25 cellular contexts compared by ENCODE assay signal in the genomic region with DNA sequence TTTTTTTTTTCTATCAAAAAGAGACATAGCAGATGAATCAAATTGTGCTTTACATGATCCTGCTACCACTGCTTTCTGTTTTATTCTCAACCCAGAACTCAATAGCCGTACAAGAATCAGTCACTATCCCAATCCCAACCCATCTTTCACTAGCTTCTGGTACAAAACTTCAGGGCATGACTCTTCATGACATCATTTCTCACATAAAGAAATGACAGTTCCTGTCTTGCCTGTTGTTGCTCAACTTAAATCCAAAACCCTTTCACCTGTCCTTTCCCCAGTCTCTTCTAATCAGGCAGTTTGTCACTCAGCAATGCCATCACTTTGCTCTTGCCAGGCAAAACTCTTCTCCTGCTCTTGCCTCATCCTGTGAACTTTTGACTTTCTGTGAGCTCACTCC.
A peak's percentile ranks its signal among the peaks of the same experiment; 100 is the strongest.
DNase-seq lines count a peak whose midpoint lies in the region; ATAC-seq, FAIRE-seq and TF ChIP-seq lines count a peak whose summit lies in the region.
"Had no signal": no experiment of that assay in that cellular context is flagged by ENCODE, and none has a peak within 500 bp of the region (broad histone marks: within the 10 kb centered on the region; RNA-seq: fewer than 3 reads in every experiment).

No MANE protein-coding gene starts in this region.

- H3K4me3 ChIP-seq in breast epithelium (no peak overlapping the region), RWPE2 (ENCODE audit: severe bottlenecking) (no peak overlapping the region), epithelial cell of esophagus (ENCODE audit: low read length) (no peak overlapping the region), smooth muscle cell (no peak overlapping the region)
- H3K4me3 ChIP-seq: BLaER1, GM23248 had no signal

- WGBS in smooth muscle cell (ENCODE audit: low lambda C conversion rate) = 67% methylated on average over 1 of the region's 1 CpG

- no peaks in the 10 kb centered on the region for H3K79me2 ChIP-seq in smooth muscle cell (ENCODE audit: low read depth)

- H3K36me3 ChIP-seq in breast epithelium (no peaks in the 10 kb centered on the region), RWPE2 (ENCODE audit: low read depth) (no peaks in the 10 kb centered on the region), smooth muscle cell (ENCODE audit: low read depth) (no peaks in the 10 kb centered on the region)
- H3K36me3 ChIP-seq: BLaER1 had no signal

- H3K4me1 ChIP-seq in breast epithelium (no peaks in the 10 kb centered on the region), RWPE2 (ENCODE audit: insufficient read depth, poor library complexity, severe bottlenecking) (peaks cover 14% of the 10 kb centered on the region), smooth muscle cell (ENCODE audit: low read depth) (no peaks in the 10 kb centered on the region)
- H3K4me1 ChIP-seq: BLaER1 had no signal

- H3K36me3 Mint-ChIP-seq in MCF 10A (ENCODE audit: insufficient read depth, unreplicated experiment) = no peaks in the 10 kb centered on the region
- H3K36me3 Mint-ChIP-seq: CD4-positive, CD25-positive, alpha-beta regulatory T cell; CD8-positive, alpha-beta T cell had no signal

- peak; percentile 28 for DNase-seq in MCF 10A (ENCODE audit: unreplicated experiment)
- DNase-seq in breast epithelium (ENCODE audit: low spot score in 2 of 2) = no peak
- DNase-seq in RWPE2 (ENCODE audit: low spot score) = no peak
- DNase-seq in epithelial cell of esophagus (ENCODE audit: low read depth) = peak; percentile 87
- no peak for DNase-seq in smooth muscle cell (lab: John Stamatoyannopoulos, UW; ENCODE audit: unreplicated experiment)
- DNase-seq in NCI-H1694 (lab: John Stamatoyannopoulos, UW) = no peak
- DNase-seq in RCC 7860 (ENCODE audit: low spot score) = no peak
- DNase-seq: Caco-2; CD4-positive, CD25-positive, alpha-beta regulatory T cell; CD8-positive, alpha-beta T cell; DMS153; DND-41; GM23248; H7; HCEC 1CT had no signal

- no peaks in the 10 kb centered on the region for H3K27me3 ChIP-seq in breast epithelium
- no peaks in the 10 kb centered on the region for H3K27me3 ChIP-seq in RWPE2 (ENCODE audit: insufficient read depth, poor library complexity, severe bottlenecking)
- no peaks in the 10 kb centered on the region for H3K27me3 ChIP-seq in smooth muscle cell (ENCODE audit: low read depth)
- H3K27me3 ChIP-seq: BLaER1 had no signal

- no peak for TF ChIP-seq POLR2A in breast epithelium (IDR thresholded peaks at IDR 0.05)

- H3K9ac ChIP-seq in smooth muscle cell (ENCODE audit: low read depth) = no peak overlapping the region
- H3K9ac ChIP-seq: BLaER1, GM23248 had no signal

- no peak for TF ChIP-seq CTCF in MCF 10A (IDR thresholded peaks at IDR 0.05; ENCODE audit: unreplicated experiment)
- no peak for TF ChIP-seq CTCF in breast epithelium (IDR thresholded peaks at IDR 0.05)
- TF ChIP-seq CTCF in RWPE2 (IDR thresholded peaks at IDR 0.05; ENCODE audit: poor library complexity, severe bottlenecking) = no peak
- no peak for TF ChIP-seq CTCF in epithelial cell of esophagus (IDR thresholded peaks at IDR 0.05; ENCODE audit: insufficient read depth, low read depth, low read length, missing control alignments)
- no peak for TF ChIP-seq CTCF in smooth muscle cell (IDR thresholded peaks at IDR 0.05; ENCODE audit: borderline replicate concordance, insufficient read depth, poor library complexity, severe bottlenecking)

- BruUV-seq in MCF 10A (replicated peaks; lab: Mats Ljungman, UMichigan) = no TSS peak

- H3K4me3 Mint-ChIP-seq in MCF 10A (ENCODE audit: unreplicated experiment) = no peak overlapping the region
- H3K4me3 Mint-ChIP-seq: B cell; CD4-positive, CD25-positive, alpha-beta regulatory T cell; CD8-positive, alpha-beta T cell had no signal

- no peak for FAIRE-seq in RCC 7860 (lab: Jason Lieb, UNC)
- FAIRE-seq: A204.1, G401.6, GM12892, GM19239, H1 had no signal

- H3K27ac Mint-ChIP-seq in MCF 10A (ENCODE audit: low read depth, unreplicated experiment) = no peak overlapping the region
- H3K27ac Mint-ChIP-seq: B cell; CD4-positive, CD25-positive, alpha-beta regulatory T cell; CD8-positive, alpha-beta T cell had no signal

- CTCF ChIA-PET in MCF 10A (lab: Yijun Ruan, JAX) = interaction anchor here (0.6 to 1.1 kb wide), 2 partner anchors 19 to 237 kb away, joined by 5 to 8 read pairs; no protein-coding TSS in a partner anchor

- H3K9me3 Mint-ChIP-seq in MCF 10A (ENCODE audit: unreplicated experiment) = no peaks in the 10 kb centered on the region

- H3K4me1 Mint-ChIP-seq in MCF 10A (ENCODE audit: insufficient read depth, unreplicated experiment) = peaks cover 7% of the 10 kb centered on the region
- H3K4me1 Mint-ChIP-seq: B cell; CD4-positive, CD25-positive, alpha-beta regulatory T cell had no signal

- peak; percentile 50; the same call in 1 of the 3 replicates for ATAC-seq in RWPE2 (ENCODE audit: low read depth)
- ATAC-seq in HG03521 (IDR thresholded peaks at IDR 0.05; ENCODE audit: unreplicated experiment) = no peak
- ATAC-seq: CD8-positive, alpha-beta T cell had no signal

- H3K27ac ChIP-seq in breast epithelium (no peak overlapping the region), RWPE2 (ENCODE audit: poor library complexity, severe bottlenecking) (no peak overlapping the region), smooth muscle cell (ENCODE audit: low read depth) (peak overlapping the region; percentile 62)
- H3K27ac ChIP-seq: 22Rv1, BLaER1, C4-2B, GM23248 had no signal

- H3K27me3 Mint-ChIP-seq in MCF 10A (ENCODE audit: insufficient read depth, unreplicated experiment) = no peaks in the 10 kb centered on the region
- H3K27me3 Mint-ChIP-seq: B cell; CD4-positive, CD25-positive, alpha-beta regulatory T cell had no signal

- intact Hi-C loops in MCF 10A (cut with micrococcal nuclease) (no loop called here), breast epithelium (cut with DNase I; ENCODE audit: low total_unique reads) (no loop called here)

- POLR2A ChIA-PET in MCF 10A (lab: Yijun Ruan, JAX) = interaction anchor here (0.5 kb wide), 1 partner anchor 612 kb away, joined by 4 read pairs; no protein-coding TSS in a partner anchor

- no peak overlapping the region for H3K4me2 ChIP-seq in smooth muscle cell
- H3K4me2 ChIP-seq: BLaER1 had no signal

- H2AFZ ChIP-seq in smooth muscle cell (ENCODE audit: low read depth) = no peak overlapping the region
- H2AFZ ChIP-seq: GM23248 had no signal

- no peaks in the 10 kb centered on the region for H4K20me1 ChIP-seq in smooth muscle cell (ENCODE audit: low read depth)
- H4K20me1 ChIP-seq: BLaER1 had no signal

- H3K9me3 ChIP-seq in breast epithelium (no peaks in the 10 kb centered on the region), RWPE2 (ENCODE audit: severe bottlenecking) (no peaks in the 10 kb centered on the region), smooth muscle cell (replicated peaks; ENCODE audit: low read depth) (no peaks in the 10 kb centered on the region)
- H3K9me3 ChIP-seq: BLaER1, Caco-2 had no signal

- no peaks in the 10 kb centered on the region for H3F3A ChIP-seq in smooth muscle cell (ENCODE audit: low read depth)

Comparison
In these comparisons a context has a peak if more than half of its experiments do, and no peak if none do; other contexts are left out.
1. DNase-seq: peak in MCF 10A (single experiment) and epithelial cell of esophagus (single experiment); none in breast epithelium (0 of 2), RWPE2 (single experiment), smooth muscle cell (single experiment), NCI-H1694 (single experiment) and RCC 7860 (single experiment).